In genomic region chr10:17077251-17077904, GRCh38 we compare ENCODE assay signal across 2 cellular contexts.
TF ChIP-seq lines count a peak whose summit lies in the region.

No MANE protein-coding gene starts in this region.

TF ChIP-seq in neural cell, 6 proteins besides CTCF, POLR2A, EP300 and RAD21:
- no peak for TF ChIP-seq TAF1 (IDR thresholded peaks at IDR 0.05; ENCODE audit: low read depth)
- TF ChIP-seq POLR2AphosphoS5 (IDR thresholded peaks at IDR 0.05), result no peak

TF ChIP-seq in WTC11, 78 proteins besides CTCF, POLR2A, EP300 and RAD21:
- no peak for TF ChIP-seq USF2 (CRISPR knock-in tag; IDR thresholded peaks at IDR 0.05)
- no peak for TF ChIP-seq SMAD3 (CRISPR knock-in tag; IDR thresholded peaks at IDR 0.05; ENCODE audit: borderline replicate concordance)
- no peak for TF ChIP-seq TEAD1 (CRISPR knock-in tag; IDR thresholded peaks at IDR 0.05)
- no peak for TF ChIP-seq STAT6 (CRISPR knock-in tag; conservative IDR thresholded peaks at IDR 0.05; ENCODE audit: low read depth)
- no peak for TF ChIP-seq MYBL2 (CRISPR knock-in tag; IDR thresholded peaks at IDR 0.05)
- no peak for TF ChIP-seq ZNF121 (CRISPR knock-in tag; IDR thresholded peaks at IDR 0.05)
- TF ChIP-seq ERG (CRISPR knock-in tag; IDR thresholded peaks at IDR 0.05), result no peak
- TF ChIP-seq ZNF317 (CRISPR knock-in tag; IDR thresholded peaks at IDR 0.05; ENCODE audit: borderline replicate concordance, low read depth), result no peak
- no peak for TF ChIP-seq KAT7 (CRISPR knock-in tag; IDR thresholded peaks at IDR 0.05; ENCODE audit: borderline replicate concordance)
- no peak for TF ChIP-seq FOXP4 (CRISPR knock-in tag; IDR thresholded peaks at IDR 0.05)
- TF ChIP-seq ZNF138 (CRISPR knock-in tag; conservative IDR thresholded peaks at IDR 0.05), result no peak
- no peak for TF ChIP-seq IRF1 (CRISPR knock-in tag; IDR thresholded peaks at IDR 0.05)
- no peak for TF ChIP-seq PRDM15 (CRISPR knock-in tag; IDR thresholded peaks at IDR 0.05)
